ENCODE assay signal across 22 cellular contexts in genomic region chr4:102640669-102641068, GRCh38.
DNase-seq lines count a peak whose midpoint lies in the region; ATAC-seq, FAIRE-seq and TF ChIP-seq lines count a peak whose summit lies in the region.
"Had no signal": no experiment of that assay in that cellular context is flagged by ENCODE, and none has a peak within 500 bp of the region (broad histone marks: within the 10 kb centered on the region; RNA-seq: fewer than 3 reads in every experiment).

No MANE protein-coding gene starts in this region.

- H3K4me3 ChIP-seq in kidney (ENCODE audit: low read length in 2 of 2): no peak overlapping the region
- H3K4me3 ChIP-seq: adrenal gland, lower lobe of right lung, testis had no signal

- no peak for TF ChIP-seq CTCF in kidney (IDR thresholded peaks at IDR 0.05; ENCODE audit: borderline replicate concordance, extremely low read depth, insufficient read depth)

- intact Hi-C loops in kidney (cut with DNase I): no loop called here

- ATAC-seq in HG03342 (IDR thresholded peaks at IDR 0.05; ENCODE audit: unreplicated experiment): no peak
- no peak for ATAC-seq in HG03469 (IDR thresholded peaks at IDR 0.05; ENCODE audit: unreplicated experiment)
- ATAC-seq: HepG2, lower lobe of right lung had no signal

- DNase-seq in ELR (ENCODE audit: low read depth) (peak; percentile 78), NCI-H226 (peak; percentile 47), dermis blood vessel endothelial cell (peak; percentile 57), renal cortical epithelial cell (ENCODE audit: low read depth) (peak; percentile 44), NCI-H524 (lab: John Stamatoyannopoulos, UW) (no peak), kidney (no peak)
- DNase-seq: activated effector memory CD4-positive, alpha-beta T cell treated with Interleukin-2 at 50 U/mL for 16 hours; adrenal gland; BE2C; lower lobe of right lung; MV-4-11; naive B cell; NCI-H1930; NCI-H510A treated with DMSO at 0.1 percent for 48 hours; small intestine; stimulated activated CD4-positive, alpha-beta T cell treated with anti-CD3 and anti-CD28 coated beads, Interleukin-4, amount 100 ng/mL, for 4 hours; stimulated activated CD8-positive, alpha-beta memory T cell treated with anti-CD3 and anti-CD28 coated beads, Interleukin-4, amount 100 ng/mL, for 48 hours; testis had no signal

- no peaks in the 10 kb centered on the region for H3K4me1 ChIP-seq in kidney (ENCODE audit: control insufficient read depth in 1 of 2, insufficient read depth in 1 of 2, low read depth in 1 of 2, low read length in 2 of 2)
- H3K4me1 ChIP-seq: adrenal gland, BE2C, lower lobe of right lung, testis had no signal

- H3K9ac ChIP-seq in kidney (ENCODE audit: low read length in 2 of 2): no peak overlapping the region

- peaks cover 5 to 11% of the 10 kb centered on the region in 2 donors for H3K36me3 ChIP-seq in kidney (ENCODE audit: control insufficient read depth in 1 of 2, insufficient read depth in 2 of 2, low read length in 2 of 2)
- H3K36me3 ChIP-seq: adrenal gland, BE2C had no signal

- H3K27ac ChIP-seq in kidney (ENCODE audit: low read depth in 2 of 2, low read length in 2 of 2): no peak overlapping the region
- H3K27ac ChIP-seq: adrenal gland, lower lobe of right lung, testis had no signal

- no peaks in the 10 kb centered on the region for H3K9me3 ChIP-seq in kidney (ENCODE audit: control insufficient read depth in 1 of 2, low read length in 2 of 2)
- H3K9me3 ChIP-seq: adrenal gland, BE2C, lower lobe of right lung, testis had no signal

- FAIRE-seq in kidney (lab: Jason Lieb, UNC): no peak
- FAIRE-seq: colon, HepG2, small intestine had no signal

Comparison
In these comparisons a context has a peak if more than half of its experiments do, and no peak if none do; other contexts are left out.
1. DNase-seq: peak in ELR (single experiment), NCI-H226 (single experiment), dermis blood vessel endothelial cell (single experiment) and renal cortical epithelial cell (single experiment); none in NCI-H524 (0 of 2) and kidney (single experiment).